ENCODE assay signal across 21 cellular contexts in genomic region chr11:15774021-15774862, GRCh38.
A peak's percentile ranks its signal among the peaks of the same experiment; 100 is the strongest.
DNase-seq lines count a peak whose midpoint lies in the region; ATAC-seq, FAIRE-seq and TF ChIP-seq lines count a peak whose summit lies in the region.
"Had no signal": no experiment of that assay in that cellular context is flagged by ENCODE, and none has a peak within 500 bp of the region (broad histone marks: within the 10 kb centered on the region; RNA-seq: fewer than 3 reads in every experiment).

No MANE protein-coding gene starts in this region.

- H3K27me3 ChIP-seq in esophagus muscularis mucosa (no peaks in the 10 kb centered on the region), mesendoderm (ENCODE audit: insufficient read depth, low read length, poor library complexity) (no peaks in the 10 kb centered on the region), smooth muscle cell (ENCODE audit: low read depth) (no peaks in the 10 kb centered on the region)
- H3K27me3 ChIP-seq: breast epithelium had no signal

- no peak overlapping the region for H2BK5ac ChIP-seq in mesendoderm (ENCODE audit: low read length)

- H3K4me1 ChIP-seq in esophagus muscularis mucosa (peaks cover 4 to 16% (median 14%) of the 10 kb centered on the region in 4 donors), mesendoderm (ENCODE audit: control insufficient read depth, low read depth, low read length) (no peaks in the 10 kb centered on the region), smooth muscle cell (ENCODE audit: low read depth) (peaks cover 19% of the 10 kb centered on the region)
- H3K4me1 ChIP-seq: breast epithelium had no signal

- H3K79me2 ChIP-seq in mesendoderm (ENCODE audit: control insufficient read depth, insufficient read depth, low read length) (no peaks in the 10 kb centered on the region), smooth muscle cell (ENCODE audit: low read depth) (no peaks in the 10 kb centered on the region)

- intact Hi-C loops in esophagus muscularis mucosa (cut with DNase I) = no loop called here

- H3K27me3 Mint-ChIP-seq in activated T-helper 17 cell treated with anti-CD3 and anti-CD28 coated beads, Interleukin-2, amount 50 U/mL, for 72 hours = peaks cover 6% of the 10 kb centered on the region
- H3K27me3 Mint-ChIP-seq: activated CD4-positive, alpha-beta T cell treated with anti-CD3 and anti-CD28 coated beads for 36 hours had no signal

- H3F3A ChIP-seq in smooth muscle cell (ENCODE audit: low read depth) = peaks cover 10% of the 10 kb centered on the region

- peak overlapping the region; percentile 18 for H3K27ac Mint-ChIP-seq in activated T-helper 17 cell treated with anti-CD3 and anti-CD28 coated beads, Interleukin-2, amount 50 U/mL, for 72 hours
- H3K27ac Mint-ChIP-seq: activated CD4-positive, alpha-beta T cell treated with anti-CD3 and anti-CD28 coated beads for 36 hours; activated naive CD8-positive, alpha-beta T cell treated with anti-CD3 and anti-CD28 coated beads, Interleukin-2, amount 50 U/mL, for 24 hours; GM23338; progenitor cell of endocrine pancreas had no signal

- H3K56ac ChIP-seq in mesendoderm (ENCODE audit: low read length) = no peak overlapping the region

- ATAC-seq in activated T-helper 17 cell treated with anti-CD3 and anti-CD28 coated beads, Interleukin-2, amount 50 U/mL, for 72 hours (replicated peaks) = no peak
- ATAC-seq: activated CD4-positive, alpha-beta T cell treated with anti-CD3 and anti-CD28 coated beads for 36 hours; GM23338 had no signal

- H3K4me1 Mint-ChIP-seq in activated T-helper 17 cell treated with anti-CD3 and anti-CD28 coated beads, Interleukin-2, amount 50 U/mL, for 72 hours = peaks cover 4% of the 10 kb centered on the region
- H3K4me1 Mint-ChIP-seq: activated CD4-positive, alpha-beta T cell treated with anti-CD3 and anti-CD28 coated beads for 36 hours; activated naive CD8-positive, alpha-beta T cell treated with anti-CD3 and anti-CD28 coated beads, Interleukin-2, amount 50 U/mL, for 24 hours had no signal

- no peaks in the 10 kb centered on the region for H4K20me1 ChIP-seq in smooth muscle cell (ENCODE audit: low read depth)

- no peak overlapping the region for H3K4ac ChIP-seq in mesendoderm (ENCODE audit: low read depth, low read length)

- H2AFZ ChIP-seq in smooth muscle cell (ENCODE audit: low read depth) = peak overlapping the region; percentile 71
- H2AFZ ChIP-seq: GM23338 had no signal

- no peak overlapping the region for H4K8ac ChIP-seq in mesendoderm (ENCODE audit: low read depth, low read length)

- TF ChIP-seq POLR2A in esophagus muscularis mucosa (IDR thresholded peaks at IDR 0.05; ENCODE audit: low read depth) = no peak

- H3K4me3 ChIP-seq in esophagus muscularis mucosa (no peak overlapping the region), mesendoderm (ENCODE audit: low read length) (no peak overlapping the region), smooth muscle cell (no peak overlapping the region)
- H3K4me3 ChIP-seq: breast epithelium, GM23338 had no signal

- H3K9me3 Mint-ChIP-seq in activated T-helper 17 cell treated with anti-CD3 and anti-CD28 coated beads, Interleukin-2, amount 50 U/mL, for 72 hours = no peaks in the 10 kb centered on the region
- H3K9me3 Mint-ChIP-seq: activated naive CD8-positive, alpha-beta T cell treated with anti-CD3 and anti-CD28 coated beads, Interleukin-2, amount 50 U/mL, for 24 hours; GM23338 had no signal

- 72% methylated on average over 14 of the region's 14 CpGs for WGBS in esophagus muscularis mucosa
- WGBS in mesendoderm (ENCODE audit: extremely low coverage, insufficient coverage, low lambda C conversion rate) = no CpG with 5 or more reads among the region's 14 CpGs
- WGBS in smooth muscle cell (ENCODE audit: low lambda C conversion rate) = 79% methylated on average over 14 of the region's 14 CpGs

- no peak overlapping the region for H2AK5ac ChIP-seq in mesendoderm (ENCODE audit: low read length)

- H3K79me1 ChIP-seq in mesendoderm (ENCODE audit: low read length) = no peaks in the 10 kb centered on the region

- H3K23ac ChIP-seq in mesendoderm (ENCODE audit: low read length) = no peak overlapping the region

- no peak overlapping the region for H3K4me2 ChIP-seq in mesendoderm (ENCODE audit: low read length)
- H3K4me2 ChIP-seq in smooth muscle cell = peak overlapping the region; percentile 39
- H3K4me2 ChIP-seq: GM23338 had no signal

- DNase-seq in esophagus muscularis mucosa (ENCODE audit: extremely low spot score) (peak; percentile 72), mesendoderm (peak; percentile 44), smooth muscle cell (lab: John Stamatoyannopoulos, UW; ENCODE audit: unreplicated experiment) (no peak), DMS114 treated with DMSO at 0.1 percent for 48 hours (lab: John Stamatoyannopoulos, UW; ENCODE audit: unreplicated experiment) (no peak), C1 segment of cervical spinal cord (lab: John Stamatoyannopoulos, UW) (no peak), urothelium cell line (ENCODE audit: low spot score) (no peak)
- DNase-seq: activated CD4-positive, alpha-beta T cell treated with anti-CD3 and anti-CD28 coated beads for 36 hours; activated naive CD8-positive, alpha-beta T cell treated with anti-CD3 and anti-CD28 coated beads, Interleukin-2, amount 50 U/mL, for 24 hours; COR-L47; dorsolateral prefrontal cortex; erythroblast; KG1; NCI-H1048; NCI-H2081 treated with DMSO at 0.1 percent for 48 hours; NCI-H510A had no signal

- H3K36me3 ChIP-seq in esophagus muscularis mucosa (no peaks in the 10 kb centered on the region), mesendoderm (ENCODE audit: control insufficient read depth, insufficient read depth, low read length) (no peaks in the 10 kb centered on the region), smooth muscle cell (ENCODE audit: low read depth) (no peaks in the 10 kb centered on the region)
- H3K36me3 ChIP-seq: breast epithelium, thoracic aorta had no signal

- no peak overlapping the region for H2BK120ac ChIP-seq in mesendoderm (ENCODE audit: low read depth, low read length)

- no peak overlapping the region for H2BK15ac ChIP-seq in mesendoderm (replicated peaks; ENCODE audit: low read depth)

- H3K27ac ChIP-seq in esophagus muscularis mucosa (replicated peaks in 1 of 4) = no peak overlapping the region
- no peak overlapping the region for H3K27ac ChIP-seq in mesendoderm (ENCODE audit: low read depth, low read length)
- H3K27ac ChIP-seq in smooth muscle cell (ENCODE audit: low read depth) = peak overlapping the region; percentile 45
- H3K27ac ChIP-seq: breast epithelium had no signal

- peak overlapping the region; percentile 28 for H3K4me3 Mint-ChIP-seq in activated T-helper 17 cell treated with anti-CD3 and anti-CD28 coated beads, Interleukin-2, amount 50 U/mL, for 72 hours
- H3K4me3 Mint-ChIP-seq: activated CD4-positive, alpha-beta T cell treated with anti-CD3 and anti-CD28 coated beads for 36 hours; activated naive CD8-positive, alpha-beta T cell treated with anti-CD3 and anti-CD28 coated beads, Interleukin-2, amount 50 U/mL, for 24 hours; GM23338 had no signal

- no peak overlapping the region for H3K18ac ChIP-seq in mesendoderm (ENCODE audit: low read length)

- no peak for TF ChIP-seq EP300 in esophagus muscularis mucosa (IDR thresholded peaks at IDR 0.05)

- H3K36me3 Mint-ChIP-seq in activated T-helper 17 cell treated with anti-CD3 and anti-CD28 coated beads, Interleukin-2, amount 50 U/mL, for 72 hours (ENCODE audit: low read depth) = no peaks in the 10 kb centered on the region

- no peaks in the 10 kb centered on the region for H3K9me3 ChIP-seq in esophagus muscularis mucosa
- H3K9me3 ChIP-seq in smooth muscle cell (replicated peaks; ENCODE audit: low read depth) = no peaks in the 10 kb centered on the region
- H3K9me3 ChIP-seq: breast epithelium, thoracic aorta had no signal

- no peak overlapping the region for H4K5ac ChIP-seq in mesendoderm (ENCODE audit: low read length)

- FAIRE-seq in urothelium cell line (lab: Jason Lieb, UNC) = no peak
- FAIRE-seq: TTC549 had no signal

- no peak overlapping the region for H3K9ac ChIP-seq in mesendoderm (ENCODE audit: low read length)
- H3K9ac ChIP-seq in smooth muscle cell (ENCODE audit: low read depth) = peak overlapping the region; percentile 14

- TF ChIP-seq CTCF in esophagus muscularis mucosa (IDR thresholded peaks at IDR 0.05) (no peak), smooth muscle cell (IDR thresholded peaks at IDR 0.05; ENCODE audit: borderline replicate concordance, insufficient read depth, poor library complexity, severe bottlenecking) (no peak)

Comparison
In these comparisons a context has a peak if more than half of its experiments do, and no peak if none do; other contexts are left out.
1. DNase-seq: peak in esophagus muscularis mucosa (single experiment) and mesendoderm (single experiment); none in smooth muscle cell (single experiment), DMS114 treated with DMSO at 0.1 percent for 48 hours (single experiment), C1 segment of cervical spinal cord (0 of 14) and urothelium cell line (single experiment).